ENCODE assay signal across 24 cellular contexts in genomic region chr5:107424461-107424860, GRCh38.
A peak's percentile ranks its signal among the peaks of the same experiment; 100 is the strongest.
DNase-seq lines count a peak whose midpoint lies in the region; ATAC-seq and TF ChIP-seq lines count a peak whose summit lies in the region.
"Had no signal": no experiment of that assay in that cellular context is flagged by ENCODE, and none has a peak within 500 bp of the region (broad histone marks: within the 10 kb centered on the region; RNA-seq: fewer than 3 reads in every experiment).

No MANE protein-coding gene starts in this region.

- H3K4me1 Mint-ChIP-seq in stimulated activated memory B cell treated with anti-CD40 and anti-IgM and Interleukin-4, amounts not matched to agents 10 μg/mL and 1 μg/mL and 100 μg/mL, for 72 hours: no peaks in the 10 kb centered on the region
- H3K4me1 Mint-ChIP-seq: T-helper 17 cell had no signal

- H3K36me3 Mint-ChIP-seq in stimulated activated memory B cell treated with anti-CD40 and anti-IgM and Interleukin-4, amounts not matched to agents 10 μg/mL and 1 μg/mL and 100 μg/mL, for 72 hours: no peaks in the 10 kb centered on the region

- H3K27ac ChIP-seq in dorsolateral prefrontal cortex: peak overlapping the region in 37 of 59 donors; percentile 2 to 79 (median 44)
- H3K27ac ChIP-seq: C4-2B, esophagus muscularis mucosa, heart left ventricle, HL-60, uterus had no signal

- ATAC-seq in SK-N-SH treated with all-trans-retinoic acid at 6 μM for 48 hours: peak; percentile 7; the same call in 2 of the 3 replicates
- ATAC-seq in stimulated activated naive CD8-positive, alpha-beta T cell treated with anti-CD3 and anti-CD28 coated beads, Interleukin-15, Interleukin-2, amounts not matched to agents 100 U/mL and 50 U/mL, for 24 hours: no peak
- ATAC-seq in stimulated activated memory B cell treated with anti-CD40 and anti-IgM and Interleukin-4, amounts not matched to agents 10 μg/mL and 1 μg/mL and 100 μg/mL, for 72 hours: no peak
- ATAC-seq: left lobe of liver, T-helper 17 cell had no signal

- H3K27me3 Mint-ChIP-seq in stimulated activated memory B cell treated with anti-CD40 and anti-IgM and Interleukin-4, amounts not matched to agents 10 μg/mL and 1 μg/mL and 100 μg/mL, for 72 hours: peaks cover 15% of the 10 kb centered on the region
- H3K27me3 Mint-ChIP-seq: progenitor cell of endocrine pancreas had no signal

- TF ChIP-seq CTCF in dorsolateral prefrontal cortex (IDR thresholded peaks at IDR 0.05 in 54 of 56, conservative IDR thresholded peaks at IDR 0.05 in 2 of 56; ENCODE audit: low read depth in 1 of 56, partially characterized antibody in 56 of 56): no peak

- H3K27ac Mint-ChIP-seq in stimulated activated memory B cell treated with anti-CD40 and anti-IgM and Interleukin-4, amounts not matched to agents 10 μg/mL and 1 μg/mL and 100 μg/mL, for 72 hours: no peak overlapping the region
- H3K27ac Mint-ChIP-seq: nephron progenitor cell, progenitor cell of endocrine pancreas, T-helper 17 cell had no signal

- no peaks in the 10 kb centered on the region for H3K27me3 ChIP-seq in dorsolateral prefrontal cortex
- H3K27me3 ChIP-seq: heart left ventricle, uterus had no signal

- intact Hi-C loops in dorsolateral prefrontal cortex (cut with DNase I): no loop called here

- H3K9me3 Mint-ChIP-seq in stimulated activated memory B cell treated with anti-CD40 and anti-IgM and Interleukin-4, amounts not matched to agents 10 μg/mL and 1 μg/mL and 100 μg/mL, for 72 hours: no peaks in the 10 kb centered on the region
- H3K9me3 Mint-ChIP-seq: nephron progenitor cell had no signal

- DNase-seq in EL (peak; percentile 13), dorsolateral prefrontal cortex (no peak), renal cortical epithelial cell (ENCODE audit: low read depth) (peak; percentile 46), GM19240 (ENCODE audit: insufficient read length, low spot score) (no peak), AG08396 (ENCODE audit: low spot score) (no peak)
- DNase-seq in stimulated activated naive CD8-positive, alpha-beta T cell treated with anti-CD3 and anti-CD28 coated beads, Interleukin-15, Interleukin-2, amounts not matched to agents 100 U/mL and 50 U/mL, for 24 hours: no peak
- DNase-seq: activated CD4-positive, alpha-beta T cell treated with anti-CD3 and anti-CD28 coated beads, Interleukin-2, amount 50 U/mL, for 4 hours; activated effector memory CD4-positive, alpha-beta T cell treated with anti-CD3 and anti-CD28 coated beads, Interleukin-2, amount 50 U/mL, for 16 hours; effector CD8-positive, alpha-beta T cell; heart left ventricle; NCI-H1417 treated with DMSO at 0.1 percent for 48 hours; nephron progenitor cell; OCI-M1; small intestine; stimulated activated CD4-positive, alpha-beta T cell treated with anti-CD3 and anti-CD28 coated beads, Interleukin-4, amount 100 ng/mL, for 1 hour; T-helper 17 cell; uterus had no signal

- H3K4me3 ChIP-seq in dorsolateral prefrontal cortex: no peak overlapping the region
- H3K4me3 ChIP-seq: esophagus muscularis mucosa, heart left ventricle, uterus had no signal

- H3K4me3 Mint-ChIP-seq in stimulated activated memory B cell treated with anti-CD40 and anti-IgM and Interleukin-4, amounts not matched to agents 10 μg/mL and 1 μg/mL and 100 μg/mL, for 72 hours: no peak overlapping the region
- H3K4me3 Mint-ChIP-seq: nephron progenitor cell, T-helper 17 cell had no signal

TF ChIP-seq in SK-N-SH treated with all-trans-retinoic acid at 6 μM for 48 hours, 23 proteins besides CTCF, POLR2A, EP300 and RAD21:
- TF ChIP-seq ARNTL (CRISPR knock-in tag; IDR thresholded peaks at IDR 0.05; ENCODE audit: borderline replicate concordance, low read depth) (no peak), RARB (CRISPR knock-in tag; IDR thresholded peaks at IDR 0.05) (no peak), ZC3H10 (CRISPR knock-in tag; IDR thresholded peaks at IDR 0.05) (no peak), TOX (CRISPR knock-in tag; IDR thresholded peaks at IDR 0.05; ENCODE audit: borderline replicate concordance) (no peak), ZNF70 (CRISPR knock-in tag; IDR thresholded peaks at IDR 0.05) (no peak), PPARA (CRISPR knock-in tag; IDR thresholded peaks at IDR 0.05; ENCODE audit: borderline replicate concordance) (no peak), CSRNP3 (CRISPR knock-in tag; IDR thresholded peaks at IDR 0.05) (no peak), ZFP3 (CRISPR knock-in tag; IDR thresholded peaks at IDR 0.05) (no peak), CSDC2 (CRISPR knock-in tag; IDR thresholded peaks at IDR 0.05) (no peak), TCF4 (CRISPR knock-in tag; IDR thresholded peaks at IDR 0.05; ENCODE audit: borderline replicate concordance) (no peak), BACH2 (CRISPR knock-in tag; IDR thresholded peaks at IDR 0.05; ENCODE audit: borderline replicate concordance) (no peak), ZNF8 (CRISPR knock-in tag; IDR thresholded peaks at IDR 0.05) (no peak), SNAI2 (CRISPR knock-in tag; IDR thresholded peaks at IDR 0.05) (no peak), CREB5 (CRISPR knock-in tag; IDR thresholded peaks at IDR 0.05; ENCODE audit: low read depth) (no peak), PATZ1 (CRISPR knock-in tag; IDR thresholded peaks at IDR 0.05; ENCODE audit: borderline replicate concordance) (no peak)

Comparison
In these comparisons a context has a peak if more than half of its experiments do, and no peak if none do; other contexts are left out.
1. DNase-seq: peak in EL (single experiment) and renal cortical epithelial cell (single experiment); none in dorsolateral prefrontal cortex (0 of 10), GM19240 (single experiment), AG08396 (single experiment) and stimulated activated naive CD8-positive, alpha-beta T cell treated with anti-CD3 and anti-CD28 coated beads, Interleukin-15, Interleukin-2, amounts not matched to agents 100 U/mL and 50 U/mL, for 24 hours (single experiment).